ENCODE assay signal across 1 cellular context in genomic region chr1:205015241-205015640, GRCh38.
TF ChIP-seq lines count a peak whose summit lies in the region.

No MANE protein-coding gene starts in this region.

TF ChIP-seq in H1, 55 proteins besides CTCF, POLR2A, EP300 and RAD21 (continued from another document):
- TF ChIP-seq CHD7 (IDR thresholded peaks at IDR 0.05; ENCODE audit: insufficient replicate concordance, low read length) (no peak), TAF7 (optimal IDR thresholded peaks at IDR 0.05; ENCODE audit: borderline replicate concordance, low read depth, low read length) (no peak), MAX (IDR thresholded peaks at IDR 0.05) (no peak), CHD1 (IDR thresholded peaks at IDR 0.05; ENCODE audit: low read depth, low read length) (no peak), ASH2L (IDR thresholded peaks at IDR 0.05; ENCODE audit: low read length) (no peak), TAF1 (IDR thresholded peaks at IDR 0.05; ENCODE audit: low read depth, low read length) (no peak), HDAC2 (IDR thresholded peaks at IDR 0.05; ENCODE audit: borderline replicate concordance in 1 of 2, low read depth in 2 of 2, low read length in 2 of 2) (no peak), YY1 (IDR thresholded peaks at IDR 0.05; ENCODE audit: low read depth, low read length) (no peak), RFX5 (IDR thresholded peaks at IDR 0.05; ENCODE audit: borderline replicate concordance, low read depth, low read length) (no peak)
